Comparison of ENCODE assay signal across 27 cellular contexts in the genomic region with DNA sequence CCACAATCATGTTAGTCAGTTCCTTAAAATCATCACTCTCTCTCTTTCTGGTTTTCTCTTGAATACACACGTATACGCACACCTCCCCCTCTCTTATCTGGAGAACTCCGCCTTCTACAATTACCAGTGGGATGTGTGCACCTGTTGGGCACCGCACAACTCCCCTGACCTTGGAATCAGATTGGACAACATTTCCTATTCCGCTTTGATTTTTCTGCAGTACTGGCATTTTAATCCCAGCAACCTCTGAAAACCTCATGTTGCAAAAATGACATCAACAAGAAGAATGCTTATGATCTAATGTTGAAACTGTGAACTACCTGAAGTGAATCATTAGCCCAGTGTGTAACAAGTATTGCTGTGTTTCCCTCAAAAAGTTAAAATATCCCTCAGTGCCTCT.
A peak's percentile ranks its signal among the peaks of the same experiment; 100 is the strongest.
DNase-seq lines count a peak whose midpoint lies in the region; ATAC-seq, FAIRE-seq and TF ChIP-seq lines count a peak whose summit lies in the region.
"Had no signal": no experiment of that assay in that cellular context is flagged by ENCODE, and none has a peak within 500 bp of the region (broad histone marks: within the 10 kb centered on the region; RNA-seq: fewer than 3 reads in every experiment).

No MANE protein-coding gene starts in this region.

- no peaks in the 10 kb centered on the region for H3F3A ChIP-seq in GM23248 (ENCODE audit: insufficient read depth)

- H4K12ac ChIP-seq in trophoblast cell (ENCODE audit: low read depth, low read length) = no peak overlapping the region

- H2AFZ ChIP-seq in GM23248 (no peak overlapping the region), astrocyte (ENCODE audit: low read depth, low read length) (no peak overlapping the region), trophoblast cell (ENCODE audit: insufficient read depth, low read length, poor library complexity) (no peak overlapping the region)

- no peak for TF ChIP-seq CTCF in astrocyte (IDR thresholded peaks at IDR 0.05; ENCODE audit: insufficient read depth, low read depth, low read length)

- no peak overlapping the region for H2AK5ac ChIP-seq in trophoblast cell (ENCODE audit: low read length)

- FAIRE-seq in astrocyte (lab: Jason Lieb, UNC) = no peak
- FAIRE-seq: H54 had no signal

- H3K9me2 ChIP-seq in GM23248 (ENCODE audit: insufficient read depth) = no peaks in the 10 kb centered on the region

- ATAC-seq in GM19395 (IDR thresholded peaks at IDR 0.05; ENCODE audit: unreplicated experiment) (no peak), HG03196 (IDR thresholded peaks at IDR 0.05; ENCODE audit: unreplicated experiment) (no peak)
- ATAC-seq: activated CD8-positive, alpha-beta T cell treated with anti-CD3 and anti-CD28 coated beads, Interleukin-2, amount 10 ng/mL, durations not matched to agents 7 days and 5 days; activated naive CD4-positive, alpha-beta T cell treated with anti-CD3 and anti-CD28 coated beads, Interleukin-2, amount 50 U/mL, for 72 hours; heart left ventricle; left cardiac atrium; right cardiac atrium had no signal

- H3K27ac ChIP-seq in GM23248 (no peak overlapping the region), astrocyte (ENCODE audit: low read depth, low read length) (no peak overlapping the region), trophoblast cell (ENCODE audit: low read depth, low read length) (no peak overlapping the region)
- H3K27ac ChIP-seq: heart left ventricle, HL-60, KMS-11, stomach, vagina had no signal

- peaks cover 5% of the 10 kb centered on the region for H3K4me1 Mint-ChIP-seq in astrocyte (ENCODE audit: low read depth, unreplicated experiment)

- H2BK5ac ChIP-seq in trophoblast cell (ENCODE audit: low read depth, low read length, poor library complexity) = no peak overlapping the region

- no peaks in the 10 kb centered on the region for H3K27me3 ChIP-seq in GM23248 (replicated peaks; ENCODE audit: insufficient read depth)
- no peaks in the 10 kb centered on the region for H3K27me3 ChIP-seq in astrocyte (ENCODE audit: insufficient read depth, low read length)
- H3K27me3 ChIP-seq in trophoblast cell (ENCODE audit: insufficient read depth, low read length) = no peaks in the 10 kb centered on the region
- H3K27me3 ChIP-seq: heart left ventricle, MG63, stomach, vagina had no signal

- no peak overlapping the region for H3K23ac ChIP-seq in trophoblast cell (ENCODE audit: low read length)

- no peaks in the 10 kb centered on the region for H3K4me1 ChIP-seq in GM23248 (ENCODE audit: insufficient read depth)
- peaks cover 7% of the 10 kb centered on the region for H3K4me1 ChIP-seq in astrocyte (ENCODE audit: insufficient read depth, low read length)
- no peaks in the 10 kb centered on the region for H3K4me1 ChIP-seq in trophoblast cell (ENCODE audit: control insufficient read depth in 1 of 2, insufficient read depth in 2 of 2, low read length in 2 of 2)
- H3K4me1 ChIP-seq: vagina had no signal

- no peak overlapping the region for H4K8ac ChIP-seq in trophoblast cell (ENCODE audit: low read depth, low read length)

- no peak overlapping the region for H2BK120ac ChIP-seq in trophoblast cell (ENCODE audit: insufficient read depth, low read length, poor library complexity)

- H3K36me3 ChIP-seq in GM23248 (ENCODE audit: low read depth) (no peaks in the 10 kb centered on the region), astrocyte (ENCODE audit: insufficient read depth, low read length) (no peaks in the 10 kb centered on the region), trophoblast cell (ENCODE audit: control insufficient read depth in 1 of 2, insufficient read depth in 2 of 2, low read length in 2 of 2) (peaks cover 13 to 32% of the 10 kb centered on the region in 2 experiments)
- H3K36me3 ChIP-seq: heart left ventricle, MG63, stomach, vagina had no signal

- H3K4ac ChIP-seq in trophoblast cell (ENCODE audit: low read depth, low read length) = peak overlapping the region; percentile 9

- no peak overlapping the region for H4K91ac ChIP-seq in trophoblast cell (ENCODE audit: low read depth, low read length)

- H3K27me3 Mint-ChIP-seq in astrocyte (ENCODE audit: low read depth, unreplicated experiment) = no peaks in the 10 kb centered on the region
- H3K27me3 Mint-ChIP-seq: CD4-positive, alpha-beta T cell had no signal

- H3K79me2 ChIP-seq in GM23248 (ENCODE audit: insufficient read depth) = no peaks in the 10 kb centered on the region
- H3K79me2 ChIP-seq in astrocyte (ENCODE audit: insufficient read depth, low read length) = no peaks in the 10 kb centered on the region
- H3K79me2 ChIP-seq in trophoblast cell (ENCODE audit: control insufficient read depth, insufficient read depth, low read length, poor library complexity) = peaks cover 2% of the 10 kb centered on the region

- H3K9me3 ChIP-seq in GM23248 (ENCODE audit: low read depth) = no peaks in the 10 kb centered on the region
- no peaks in the 10 kb centered on the region for H3K9me3 ChIP-seq in astrocyte (ENCODE audit: insufficient read depth, low read depth, low read length)
- H3K9me3 ChIP-seq in trophoblast cell (ENCODE audit: insufficient read depth, low read depth, low read length) = no peaks in the 10 kb centered on the region
- H3K9me3 ChIP-seq: heart left ventricle, MG63, stomach, vagina had no signal

- no peak overlapping the region for H3K4me3 Mint-ChIP-seq in astrocyte (ENCODE audit: unreplicated experiment)
- H3K4me3 Mint-ChIP-seq: activated CD8-positive, alpha-beta T cell treated with anti-CD3 and anti-CD28 coated beads, Interleukin-2, amount 10 ng/mL, durations not matched to agents 7 days and 5 days; CD4-positive, alpha-beta T cell; T-helper 2 cell treated with Interferon-gamma antibody and Interleukin-4, amounts not matched to agents 5 μg/mL and 100 μg/mL, for 36 hours had no signal

- H3K36me3 Mint-ChIP-seq in astrocyte (ENCODE audit: low read depth, unreplicated experiment) = no peaks in the 10 kb centered on the region
- H3K36me3 Mint-ChIP-seq: activated naive CD4-positive, alpha-beta T cell treated with anti-CD3 and anti-CD28 coated beads, Interleukin-2, amount 50 U/mL, for 72 hours had no signal

- in situ Hi-C loops in GM23248 (cut with MboI) = no loop called here

- peak overlapping the region; percentile 86 for H3K27ac Mint-ChIP-seq in astrocyte (ENCODE audit: unreplicated experiment)
- H3K27ac Mint-ChIP-seq: activated CD8-positive, alpha-beta T cell treated with anti-CD3 and anti-CD28 coated beads, Interleukin-2, amount 10 ng/mL, durations not matched to agents 7 days and 5 days; activated naive CD4-positive, alpha-beta T cell treated with anti-CD3 and anti-CD28 coated beads, Interleukin-2, amount 50 U/mL, for 72 hours; CD4-positive, alpha-beta T cell; T-helper 2 cell treated with Interferon-gamma antibody and Interleukin-4, amounts not matched to agents 5 μg/mL and 100 μg/mL, for 36 hours had no signal

- H3K4me3 ChIP-seq in GM23248 (no peak overlapping the region), astrocyte (ENCODE audit: insufficient read depth, low read depth, low read length) (no peak overlapping the region), trophoblast cell (ENCODE audit: low read depth, low read length) (no peak overlapping the region)
- H3K4me3 ChIP-seq: heart left ventricle, MG63, stomach, vagina had no signal

- no peak overlapping the region for H2BK12ac ChIP-seq in trophoblast cell (ENCODE audit: low read length)

- H3K9me3 Mint-ChIP-seq in astrocyte (ENCODE audit: unreplicated experiment) = no peaks in the 10 kb centered on the region
- H3K9me3 Mint-ChIP-seq: activated naive CD4-positive, alpha-beta T cell treated with anti-CD3 and anti-CD28 coated beads, Interleukin-2, amount 50 U/mL, for 72 hours; CD4-positive, alpha-beta T cell; T-helper 2 cell treated with Interferon-gamma antibody and Interleukin-4, amounts not matched to agents 5 μg/mL and 100 μg/mL, for 36 hours had no signal

- WGBS in GM23248 (ENCODE audit: low coverage in 1 of 2, low lambda C conversion rate in 2 of 2, missing lambda C conversion rate in 2 of 2), 2 experiments = 76 to 80% methylated on average over 5 of the region's 5 CpGs
- WGBS in trophoblast cell (ENCODE audit: extremely low coverage, insufficient coverage, insufficient read length) = no CpG with 5 or more reads among the region's 5 CpGs

- H4K20me1 ChIP-seq in GM23248 (ENCODE audit: insufficient read depth) (no peaks in the 10 kb centered on the region), astrocyte (ENCODE audit: insufficient read depth, low read length) (no peaks in the 10 kb centered on the region)

- DNase-seq in GM23248 (peak; percentile 18), astrocyte (ENCODE audit: low read depth) (peak; percentile 51), iris pigment epithelial cell (ENCODE audit: low read depth) (peak; percentile 64), trophoblast cell (peak; percentile 7 to 78), hippocampal formation (lab: John Stamatoyannopoulos, UW) (no peak), NCI-H2171 treated with DMSO at 0.1 percent for 48 hours (lab: John Stamatoyannopoulos, UW) (no peak)
- DNase-seq: activated CD8-positive, alpha-beta T cell treated with anti-CD3 and anti-CD28 coated beads, Interleukin-2, amount 10 ng/mL, durations not matched to agents 7 days and 5 days; CD4-positive, alpha-beta T cell; cortex of kidney; effector memory CD4-positive, alpha-beta T cell; heart left ventricle; left cardiac atrium; MG63; NCI-H2029; NCI-H69; right cardiac atrium; Right ventricle myocardium superior; stimulated activated CD8-positive, alpha-beta memory T cell treated with anti-CD3 and anti-CD28 coated beads, Interleukin-4, amount 100 ng/mL, for 48 hours; stomach had no signal

- no peaks in the 10 kb centered on the region for H3K79me1 ChIP-seq in trophoblast cell (ENCODE audit: low read length)

- peak overlapping the region; percentile 41 for H3K18ac ChIP-seq in trophoblast cell (ENCODE audit: low read length)

- H3K4me2 ChIP-seq in GM23248 (ENCODE audit: unreplicated experiment) (no peak overlapping the region), astrocyte (ENCODE audit: low read length) (peak overlapping the region; percentile 2), trophoblast cell (ENCODE audit: low read length) (no peak overlapping the region)
- H3K4me2 ChIP-seq: KMS-11 had no signal

- H3K9ac ChIP-seq in GM23248 (no peak overlapping the region), astrocyte (ENCODE audit: low read length) (no peak overlapping the region), trophoblast cell (ENCODE audit: low read length) (no peak overlapping the region)
- H3K9ac ChIP-seq: KMS-11 had no signal

- no peak overlapping the region for H3K14ac ChIP-seq in trophoblast cell (ENCODE audit: low read length)

Comparison
In these comparisons a context has a peak if more than half of its experiments do, and no peak if none do; other contexts are left out.
1. DNase-seq: peak in GM23248 (single experiment), astrocyte (single experiment), iris pigment epithelial cell (single experiment) and trophoblast cell (2 of 2); none in hippocampal formation (0 of 2) and NCI-H2171 treated with DMSO at 0.1 percent for 48 hours (single experiment).